ENCODE assay signal across 1 cellular context in genomic region chr22:32206774-32207758, GRCh38.
A peak's percentile ranks its signal among the peaks of the same experiment; 100 is the strongest.
TF ChIP-seq lines count a peak whose summit lies in the region.

No MANE protein-coding gene starts in this region.

TF ChIP-seq in GM12878, 131 proteins besides CTCF, POLR2A, EP300 and RAD21:
- TF ChIP-seq SMC3 (IDR thresholded peaks at IDR 0.05; ENCODE audit: borderline replicate concordance, low read length) = peak; percentile 50
- TF ChIP-seq, protein P1, sequence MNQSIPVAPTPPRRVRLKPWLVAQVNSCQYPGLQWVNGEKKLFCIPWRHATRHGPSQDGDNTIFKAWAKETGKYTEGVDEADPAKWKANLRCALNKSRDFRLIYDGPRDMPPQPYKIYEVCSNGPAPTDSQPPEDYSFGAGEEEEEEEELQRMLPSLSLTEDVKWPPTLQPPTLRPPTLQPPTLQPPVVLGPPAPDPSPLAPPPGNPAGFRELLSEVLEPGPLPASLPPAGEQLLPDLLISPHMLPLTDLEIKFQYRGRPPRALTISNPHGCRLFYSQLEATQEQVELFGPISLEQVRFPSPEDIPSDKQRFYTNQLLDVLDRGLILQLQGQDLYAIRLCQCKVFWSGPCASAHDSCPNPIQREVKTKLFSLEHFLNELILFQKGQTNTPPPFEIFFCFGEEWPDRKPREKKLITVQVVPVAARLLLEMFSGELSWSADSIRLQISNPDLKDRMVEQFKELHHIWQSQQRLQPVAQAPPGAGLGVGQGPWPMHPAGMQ (IDR thresholded peaks at IDR 0.05; ENCODE audit: borderline replicate concordance) = no peak
